Comparison of ENCODE assay signal across 32 cellular contexts in the genomic region with DNA sequence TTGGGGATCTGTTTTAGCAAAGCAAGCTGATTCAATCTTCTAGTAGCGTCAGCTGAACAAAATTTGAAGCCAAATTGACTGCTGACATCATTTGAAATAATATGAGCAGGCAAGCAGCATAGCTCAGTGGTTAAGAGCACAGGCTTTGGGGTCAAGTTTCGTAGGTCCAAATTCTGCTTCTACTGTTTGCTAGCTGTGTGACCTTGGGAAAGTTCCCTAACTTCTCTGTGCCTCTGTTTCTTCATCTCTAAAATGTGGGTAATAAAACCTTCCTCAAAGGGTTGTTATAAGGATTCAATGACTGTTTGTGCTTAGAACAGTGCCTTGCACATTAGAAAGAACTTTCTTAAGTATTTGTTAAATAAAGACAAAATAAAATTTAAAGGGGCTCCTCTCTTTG. TPM values are rescaled to one million over a fixed set of nuclear protein-coding genes. Genes with fewer than 3 reads are reported as not detected.
DNase-seq lines count a peak whose midpoint lies in the region; ATAC-seq, FAIRE-seq and TF ChIP-seq lines count a peak whose summit lies in the region.
"Had no signal": no experiment of that assay in that cellular context is flagged by ENCODE, and none has a peak within 500 bp of the region (broad histone marks: within the 10 kb centered on the region; RNA-seq: fewer than 3 reads in every experiment).

No MANE protein-coding gene starts in this region.

- BruUV-seq in HepG2 (replicated peaks; lab: Mats Ljungman, UMichigan) = no TSS peak

- no peak overlapping the region for H3K4me3 ChIP-seq in HepG2 (replicated peaks in 1 of 3; ENCODE audit: insufficient read depth in 1 of 3, low read depth in 2 of 3, low read length in 3 of 3)
- H3K4me3 ChIP-seq in right lobe of liver = no peak overlapping the region
- H3K4me3 ChIP-seq in ectodermal cell (ENCODE audit: insufficient read depth, low read depth, low read length) = peak overlapping the region; percentile 77
- peak overlapping the region; percentile 57 for H3K4me3 ChIP-seq in mesodermal cell (ENCODE audit: extremely low read depth, insufficient read depth, low read length, poor library complexity, severe bottlenecking)
- no peak overlapping the region for H3K4me3 ChIP-seq in aorta (ENCODE audit: low read length in 2 of 2)
- H3K4me3 ChIP-seq: coronary artery, esophagus muscularis mucosa, GM23248, lower lobe of right lung, right atrium auricular region, SJCRH30, smooth muscle cell had no signal

- POLR2A ChIA-PET in HepG2 (lab: Yijun Ruan, JAX) = no interaction called here

- no peaks in the 10 kb centered on the region for H3K79me2 ChIP-seq in HepG2 (ENCODE audit: insufficient read depth, low read length)

- in situ Hi-C loops in HepG2 (cut with HindIII; ENCODE audit: extremely low pct_ligation_motif_present, low pct_unique_long_range_greater_than_20kb) = no loop called here

- ATAC-seq in HepG2 (no peak), right lobe of liver (no peak), HG03280 (IDR thresholded peaks at IDR 0.05; ENCODE audit: unreplicated experiment) (no peak), aorta (ENCODE audit: low FRiP score) (no peak), HG02884 (IDR thresholded peaks at IDR 0.05; ENCODE audit: unreplicated experiment) (no peak)
- ATAC-seq: lower lobe of right lung, natural killer cell had no signal

- intact Hi-C loops in HepG2 (cut with micrococcal nuclease; ENCODE audit: unreplicated experiment) = no loop called here
- intact Hi-C loops in right lobe of liver (cut with DNase I) = no loop called here
- intact Hi-C loops in aorta (cut with DNase I) = no loop called here

- no peak overlapping the region for H2AFZ ChIP-seq in HepG2 (ENCODE audit: low read length)
- H2AFZ ChIP-seq: GM23248 had no signal

- no peak for DNase-seq in HepG2 (ENCODE audit: low spot score)
- no peak for DNase-seq in right lobe of liver
- no peak for DNase-seq in activated CD4-positive, CD25-positive, alpha-beta regulatory T cell treated with anti-CD3 and anti-CD28 coated beads, Interleukin-2, amount 50 U/mL, for 72 hours
- no peak for DNase-seq in aorta
- DNase-seq: activated CD4-positive, alpha-beta T cell treated with anti-CD3 and anti-CD28 coated beads, Interleukin-2, amount 10 ng/mL, durations not matched to agents 24 days and 14 days; activated effector memory CD4-positive, alpha-beta T cell treated with anti-CD3 and anti-CD28 coated beads, Interleukin-2, amount 50 U/mL, for 16 hours; activated naive CD8-positive, alpha-beta T cell treated with anti-CD3 and anti-CD28 coated beads for 36 hours; activated T-cell treated with anti-CD3 and anti-CD28 coated beads, Interleukin-2, amount 50 U/mL, for 24 hours; Calu3; CD4-positive, CD25-positive, alpha-beta regulatory T cell; DND-41; foreskin fibroblast; GM23248; Karpas-422; lower lobe of right lung; natural killer cell; NCI-H2029; NCI-H2227 treated with DMSO at 0.1 percent for 48 hours; NCI-H526 treated with DMSO at 0.1 percent for 48 hours; SJCRH30; stimulated activated naive CD4-positive, alpha-beta T cell; WERI-Rb-1 had no signal

- no peak for FAIRE-seq in HepG2 (lab: Jason Lieb, UNC)

- TF ChIP-seq POLR2A in HepG2 (IDR thresholded peaks at IDR 0.05; ENCODE audit: insufficient read depth in 1 of 2, low read depth in 2 of 2, low read length in 2 of 2) (no peak), right lobe of liver (IDR thresholded peaks at IDR 0.05) (no peak)

- no peak for TF ChIP-seq RAD21 in HepG2 (CRISPR knock-in tag; IDR thresholded peaks at IDR 0.05)

- H3K27ac ChIP-seq in HepG2 (ENCODE audit: extremely low read length, insufficient read depth, low read length) (no peak overlapping the region), right lobe of liver (no peak overlapping the region), ectodermal cell (ENCODE audit: insufficient read depth, low read depth, low read length, poor library complexity, severe bottlenecking) (no peak overlapping the region), mesodermal cell (ENCODE audit: low read depth, low read length, severe bottlenecking) (no peak overlapping the region), aorta (ENCODE audit: low read depth in 1 of 2, low read length in 2 of 2) (no peak overlapping the region)
- H3K27ac ChIP-seq: cardiac muscle cell, coronary artery, esophagus muscularis mucosa, GM23248, lower lobe of right lung, right atrium auricular region, SJCRH30, WERI-Rb-1 had no signal

- WGBS in HepG2 (ENCODE audit: low lambda C conversion rate) = 43% methylated on average over 2 of the region's 2 CpGs
- 58% methylated on average over 2 of the region's 2 CpGs for WGBS in right lobe of liver (ENCODE audit: insufficient coverage, low coverage, low lambda C conversion rate, missing lambda C conversion rate)
- 78 to 82% methylated on average over 2 of the region's 2 CpGs for WGBS in ectodermal cell, 2 experiments
- 92 to 100% methylated on average over 1 to 2 of the region's 2 CpGs for WGBS in mesodermal cell (ENCODE audit: insufficient coverage in 2 of 2), 2 experiments
- 78 to 79% methylated on average over 2 of the region's 2 CpGs for WGBS in aorta, 2 donors

- H4K20me1 ChIP-seq in HepG2 (ENCODE audit: insufficient read depth, low read length) = no peaks in the 10 kb centered on the region

- no peaks in the 10 kb centered on the region for H3K4me1 ChIP-seq in HepG2 (ENCODE audit: insufficient read depth, low read length)
- H3K4me1 ChIP-seq in right lobe of liver = no peaks in the 10 kb centered on the region
- H3K4me1 ChIP-seq in ectodermal cell (ENCODE audit: control insufficient read depth, insufficient read depth, low read length) = peaks cover 13% of the 10 kb centered on the region
- peaks cover 12% of the 10 kb centered on the region for H3K4me1 ChIP-seq in mesodermal cell (ENCODE audit: control insufficient read depth, insufficient read depth, low read length, poor library complexity, severe bottlenecking)
- no peaks in the 10 kb centered on the region for H3K4me1 ChIP-seq in aorta (ENCODE audit: control insufficient read depth in 1 of 2, insufficient read depth in 2 of 2, low read length in 2 of 2)
- H3K4me1 ChIP-seq: SJCRH30 had no signal

- TF ChIP-seq EP300 in HepG2 (IDR thresholded peaks at IDR 0.05; ENCODE audit: low read depth in 2 of 2, low read length in 2 of 2) (no peak), HepG2 (CRISPR knock-in tag; IDR thresholded peaks at IDR 0.05; ENCODE audit: borderline replicate concordance) (no peak)

- TF ChIP-seq CTCF in HepG2 (CRISPR knock-in tag; IDR thresholded peaks at IDR 0.05) = no peak
- no peak for TF ChIP-seq CTCF in right lobe of liver (IDR thresholded peaks at IDR 0.05)

- H3K9me3 ChIP-seq in HepG2 (ENCODE audit: low read length) (no peaks in the 10 kb centered on the region), right lobe of liver (no peaks in the 10 kb centered on the region), ectodermal cell (ENCODE audit: control insufficient read depth, low read length) (no peaks in the 10 kb centered on the region), mesodermal cell (ENCODE audit: control insufficient read depth, low read length) (no peaks in the 10 kb centered on the region), aorta (ENCODE audit: control insufficient read depth, low read length) (peaks cover 1% of the 10 kb centered on the region)
- H3K9me3 ChIP-seq: esophagus muscularis mucosa, lower lobe of right lung, right atrium auricular region, SJCRH30 had no signal

- CTCF ChIA-PET in HepG2 (lab: Yijun Ruan, JAX; ENCODE audit: low intra/inter-chr PET ratio, low total read pairs) = no interaction called here

- H3K27me3 ChIP-seq in HepG2 (ENCODE audit: control insufficient read depth in 1 of 2, insufficient read depth in 2 of 2, low read length in 2 of 2) = no peaks in the 10 kb centered on the region; a peak in 1 of 5 replicates
- no peaks in the 10 kb centered on the region for H3K27me3 ChIP-seq in right lobe of liver
- no peaks in the 10 kb centered on the region for H3K27me3 ChIP-seq in ectodermal cell (ENCODE audit: control insufficient read depth, insufficient read depth, low read length, poor library complexity, severe bottlenecking)
- peaks cover 0 to 3% of the 10 kb centered on the region in 2 donors for H3K27me3 ChIP-seq in aorta (ENCODE audit: control insufficient read depth in 1 of 2, insufficient read depth in 2 of 2, low read length in 1 of 2)
- H3K27me3 ChIP-seq: cardiac muscle cell, esophagus muscularis mucosa, right atrium auricular region, SJCRH30 had no signal

- no peak overlapping the region for H3K9ac ChIP-seq in HepG2 (ENCODE audit: insufficient read depth, low read depth, low read length)
- H3K9ac ChIP-seq: GM23248 had no signal

- H3K36me3 ChIP-seq in HepG2 (replicated peaks in 1 of 2; ENCODE audit: control insufficient read depth in 1 of 2, insufficient read depth in 2 of 2, low read length in 2 of 2) = no peaks in the 10 kb centered on the region
- no peaks in the 10 kb centered on the region for H3K36me3 ChIP-seq in right lobe of liver
- H3K36me3 ChIP-seq in ectodermal cell (ENCODE audit: control insufficient read depth, insufficient read depth, low read length) = no peaks in the 10 kb centered on the region
- no peaks in the 10 kb centered on the region for H3K36me3 ChIP-seq in mesodermal cell (ENCODE audit: control insufficient read depth, insufficient read depth, low read length)
- H3K36me3 ChIP-seq in aorta (ENCODE audit: control insufficient read depth in 1 of 2, insufficient read depth in 2 of 2, low read length in 1 of 2) = no peaks in the 10 kb centered on the region
- H3K36me3 ChIP-seq: cardiac muscle cell, esophagus muscularis mucosa, lower lobe of right lung, right atrium auricular region, SJCRH30, WERI-Rb-1 had no signal

- no peak overlapping the region for H3K4me2 ChIP-seq in HepG2 (ENCODE audit: low read depth, low read length)
- H3K4me2 ChIP-seq: smooth muscle cell had no signal

RNA-seq across cellular contexts. Expression of a gene that starts 12.7 kb away (rescaled TPM):
- total RNA-seq in HepG2 (2016; rRNA removed; fragmentation: Illumina TruSeq; extraction: Trizol) (1.2 and 1.4 TPM in 2 replicates), right lobe of liver (under 1 TPM in 1 of 6 experiments, not detected in 5; 0.11 TPM), aorta (under 1 TPM in 1 of 2 donors, not detected in 1; 0.36 TPM)
- total RNA-seq in HepG2 (2016; cell fraction: cytosol; rRNA removed; fragmentation: Illumina TruSeq; extraction: Trizol; ENCODE audit: low read depth) = 1.2 TPM in 1 of 2 replicates, not detected in the other
- total RNA-seq in HepG2 (2016; cell fraction: insoluble cytoplasmic fraction; rRNA removed; fragmentation: Illumina TruSeq; extraction: Trizol) = 1.3 TPM in 2 replicates
- total RNA-seq in HepG2 (2016; cell fraction: membrane; rRNA removed; fragmentation: Illumina TruSeq; extraction: Trizol) = 1.00 and 1.5 TPM in 2 replicates
- 0.99 and 1.4 TPM in 2 replicates for total RNA-seq in HepG2 (2016; cell fraction: nucleus; rRNA removed; fragmentation: Illumina TruSeq; extraction: Trizol)
- polyA plus RNA-seq in HepG2 (2011; rRNA removed) (1.5 and 2.0 TPM in 2 replicates), aorta (under 1 TPM in 1 of 2 donors, not detected in 1; 0.18 TPM)
- 0.97 and 1.0 TPM in 2 replicates for polyA plus RNA-seq in HepG2 (2011; cell fraction: cytosol; rRNA removed)
- polyA plus RNA-seq in HepG2 (2011; cell fraction: nucleus; rRNA removed) = 4.7 and 5.3 TPM in 2 replicates
- 0.60 and 2.4 TPM in 2 replicates for polyA plus RNA-seq in HepG2 (2012)
- polyA plus RNA-seq in HepG2 (2016; cell fraction: cytosol; fragmentation: Illumina TruSeq; extraction: Trizol; ENCODE audit: low read depth) = 0.41 and 0.74 TPM in 2 replicates
- polyA plus RNA-seq in HepG2 (2016; cell fraction: insoluble cytoplasmic fraction; fragmentation: Illumina TruSeq; extraction: Trizol; ENCODE audit: low read depth) = 0.99 and 1.1 TPM in 2 replicates
- polyA plus RNA-seq in HepG2 (2016; cell fraction: membrane; fragmentation: Illumina TruSeq; extraction: Trizol; ENCODE audit: low read depth) = 1.0 and 1.8 TPM in 2 replicates
- 4.4 and 4.9 TPM in 2 replicates for polyA plus RNA-seq in HepG2 (2016; cell fraction: nucleus; fragmentation: Illumina TruSeq; extraction: Trizol; ENCODE audit: insufficient read depth, low read depth)
- 1.8 TPM in 1 of 2 replicates, not detected in the other for polyA minus RNA-seq in HepG2 (2011; rRNA and poly(A)+ RNA removed; ENCODE audit: low replicate concordance)
- 0.69 TPM in 1 of 2 replicates, not detected in the other for polyA minus RNA-seq in HepG2 (2011; cell fraction: cytosol; rRNA and poly(A)+ RNA removed)
- 1.9 and 2.9 TPM in 2 replicates for polyA minus RNA-seq in HepG2 (2011; cell fraction: nucleus; rRNA and poly(A)+ RNA removed)
- polyA plus RNA-seq in ectodermal cell (2013, experiment 1 of 4) = 36.1 TPM
- 48.7 TPM for polyA plus RNA-seq in ectodermal cell (2013, experiment 2 of 4)
- polyA plus RNA-seq in ectodermal cell (2013, experiment 3 of 4) = 38.5 TPM
- polyA plus RNA-seq in ectodermal cell (2013, experiment 4 of 4) = 45.1 TPM
- polyA plus RNA-seq in mesodermal cell (2013, experiment 1 of 2) = 10.7 TPM
- 9.6 TPM for polyA plus RNA-seq in mesodermal cell (2013, experiment 2 of 2)
- total RNA-seq: GM23248, lower lobe of right lung, right atrium auricular region, ureter had no signal

RNA-seq across cellular contexts. Expression of a gene that starts 33.9 kb away (rescaled TPM):
- total RNA-seq in HepG2 (2016; rRNA removed; fragmentation: Illumina TruSeq; extraction: Trizol) = 37.2 and 39.6 TPM in 2 replicates
- 7.8 TPM in 2 replicates for total RNA-seq in HepG2 (2016; cell fraction: cytosol; rRNA removed; fragmentation: Illumina TruSeq; extraction: Trizol; ENCODE audit: low read depth)
- 39.5 and 39.9 TPM in 2 replicates for total RNA-seq in HepG2 (2016; cell fraction: insoluble cytoplasmic fraction; rRNA removed; fragmentation: Illumina TruSeq; extraction: Trizol)
- 22.3 and 22.5 TPM in 2 replicates for total RNA-seq in HepG2 (2016; cell fraction: membrane; rRNA removed; fragmentation: Illumina TruSeq; extraction: Trizol)
- total RNA-seq in HepG2 (2016; cell fraction: nucleus; rRNA removed; fragmentation: Illumina TruSeq; extraction: Trizol) = 31.7 and 35.6 TPM in 2 replicates
- polyA plus RNA-seq in HepG2 (2011; rRNA removed) = 18.8 and 20.1 TPM in 2 replicates
- polyA plus RNA-seq in HepG2 (2011; cell fraction: cytosol; rRNA removed) = 14.5 and 17.0 TPM in 2 replicates
- 9.6 and 9.9 TPM in 2 replicates for polyA plus RNA-seq in HepG2 (2011; cell fraction: nucleus; rRNA removed)
- polyA plus RNA-seq in HepG2 (2012) = 30.9 and 36.9 TPM in 2 replicates
- 3.1 TPM in 2 replicates for polyA plus RNA-seq in HepG2 (2016; cell fraction: cytosol; fragmentation: Illumina TruSeq; extraction: Trizol; ENCODE audit: low read depth)
- 48.4 and 51.0 TPM in 2 replicates for polyA plus RNA-seq in HepG2 (2016; cell fraction: insoluble cytoplasmic fraction; fragmentation: Illumina TruSeq; extraction: Trizol; ENCODE audit: low read depth)
- 11.6 TPM in 2 replicates for polyA plus RNA-seq in HepG2 (2016; cell fraction: membrane; fragmentation: Illumina TruSeq; extraction: Trizol; ENCODE audit: low read depth)
- polyA plus RNA-seq in HepG2 (2016; cell fraction: nucleus; fragmentation: Illumina TruSeq; extraction: Trizol; ENCODE audit: insufficient read depth, low read depth) = 40.3 and 40.5 TPM in 2 replicates
- polyA minus RNA-seq in HepG2 (2011; rRNA and poly(A)+ RNA removed; ENCODE audit: low replicate concordance) = 10.2 and 11.3 TPM in 2 replicates
- 18.2 and 23.5 TPM in 2 replicates for polyA minus RNA-seq in HepG2 (2011; cell fraction: cytosol; rRNA and poly(A)+ RNA removed)
- 27.1 and 37.2 TPM in 2 replicates for polyA minus RNA-seq in HepG2 (2011; cell fraction: nucleus; rRNA and poly(A)+ RNA removed)
- 10 to 100 TPM; 18.3 to 28.6 (median 24.5) TPM for total RNA-seq in right lobe of liver
- polyA plus RNA-seq in ectodermal cell (2013, experiment 1 of 4) = 52.6 TPM
- polyA plus RNA-seq in ectodermal cell (2013, experiment 2 of 4) = 48.3 TPM
- 44.7 TPM for polyA plus RNA-seq in ectodermal cell (2013, experiment 3 of 4)
- polyA plus RNA-seq in ectodermal cell (2013, experiment 4 of 4) = 45.3 TPM
- polyA plus RNA-seq in mesodermal cell (2013, experiment 1 of 2) = 39.8 TPM
- 35.8 TPM for polyA plus RNA-seq in mesodermal cell (2013, experiment 2 of 2)
- 10 to 100 TPM; 40.3 to 56.0 TPM for total RNA-seq in aorta
- 10 to 100 TPM; 47.6 to 64.3 TPM for polyA plus RNA-seq in aorta

Comparison
In these comparisons a context has a peak if more than half of its experiments do, and no peak if none do; other contexts are left out.
1. H3K4me3 ChIP-seq: peak in ectodermal cell (single experiment) and mesodermal cell (single experiment); none in HepG2 (0 of 3), right lobe of liver (0 of 3) and aorta (0 of 2).